Comparison of ENCODE assay signal across 1 cellular context in genomic region chr6:129059650-129060049, GRCh38.
TF ChIP-seq lines count a peak whose summit lies in the region.

No MANE protein-coding gene starts in this region.

TF ChIP-seq in HCT116, 20 proteins besides CTCF, POLR2A, EP300 and RAD21 (continued from another document):
- TF ChIP-seq ZBTB33 (IDR thresholded peaks at IDR 0.05; ENCODE audit: extremely low read depth, insufficient replicate concordance, low read length) = no peak
- TF ChIP-seq FOSL1 (IDR thresholded peaks at IDR 0.05; ENCODE audit: low read depth) = no peak
- no peak for TF ChIP-seq ZFX (IDR thresholded peaks at IDR 0.05)
- no peak for TF ChIP-seq REST (IDR thresholded peaks at IDR 0.05; ENCODE audit: low read depth)
- TF ChIP-seq EGR1 (IDR thresholded peaks at IDR 0.05; ENCODE audit: low read depth) = no peak
- no peak for TF ChIP-seq EZH2 (IDR thresholded peaks at IDR 0.05)
- TF ChIP-seq CBX3 (IDR thresholded peaks at IDR 0.05; ENCODE audit: low read depth) = no peak
- no peak for TF ChIP-seq EZH2phosphoT487 (IDR thresholded peaks at IDR 0.05; ENCODE audit: borderline replicate concordance)
- no peak for TF ChIP-seq SP1 (IDR thresholded peaks at IDR 0.05; ENCODE audit: low read depth)
- no peak for TF ChIP-seq POLR2AphosphoS5 (IDR thresholded peaks at IDR 0.05; ENCODE audit: low read depth, low read length)
- no peak for TF ChIP-seq YY1 (IDR thresholded peaks at IDR 0.05; ENCODE audit: extremely low read depth, insufficient replicate concordance, low read depth, low read length)
- no peak for TF ChIP-seq ELF1 (IDR thresholded peaks at IDR 0.05; ENCODE audit: borderline replicate concordance, low read depth)
- TF ChIP-seq SRF (IDR thresholded peaks at IDR 0.05; ENCODE audit: low read depth) = no peak
